Comparison of ENCODE assay signal across 20 cellular contexts in genomic region chr6:33912177-33912576, GRCh38.
DNase-seq lines count a peak whose midpoint lies in the region; TF ChIP-seq lines count a peak whose summit lies in the region.
"Had no signal": no experiment of that assay in that cellular context is flagged by ENCODE, and none has a peak within 500 bp of the region (broad histone marks: within the 10 kb centered on the region; RNA-seq: fewer than 3 reads in every experiment).

No MANE protein-coding gene starts in this region.

- no peaks in the 10 kb centered on the region for H3K9me3 Mint-ChIP-seq in activated CD4-positive, alpha-beta T cell treated with anti-CD3 and anti-CD28 coated beads, Interleukin-2, amount 10 ng/mL, durations not matched to agents 7 days and 5 days
- H3K9me3 Mint-ChIP-seq in immature natural killer cell (no peaks in the 10 kb centered on the region), neural progenitor cell (no peaks in the 10 kb centered on the region)
- H3K9me3 Mint-ChIP-seq: CD4-positive, alpha-beta T cell had no signal

- H3K27ac Mint-ChIP-seq in activated CD4-positive, alpha-beta T cell treated with anti-CD3 and anti-CD28 coated beads, Interleukin-2, amount 10 ng/mL, durations not matched to agents 7 days and 5 days = peak overlapping the region; percentile 11
- peak overlapping the region in 4 of 6 donors; percentile 2 to 76 (median 54) for H3K27ac Mint-ChIP-seq in immature natural killer cell
- H3K27ac Mint-ChIP-seq in neural progenitor cell = peak overlapping the region; percentile 65

- DNase-seq in activated CD4-positive, alpha-beta T cell treated with anti-CD3 and anti-CD28 coated beads, Interleukin-2, amount 10 ng/mL, durations not matched to agents 7 days and 5 days = no peak
- DNase-seq in activated CD4-positive, alpha-beta T cell treated with anti-CD3 and anti-CD28 coated beads for 4 hours = no peak
- DNase-seq in immature natural killer cell (no peak), neural progenitor cell (ENCODE audit: low spot score) (no peak), posterior vena cava (ENCODE audit: low spot score) (no peak), NCI-H1694 treated with DMSO at 0.1 percent for 48 hours (lab: John Stamatoyannopoulos, UW) (no peak), SK-N-DZ (ENCODE audit: low spot score) (no peak)
- DNase-seq: AML-193; CD4-positive, alpha-beta T cell; GF-D8; NCI-H1417 treated with DMSO at 0.1 percent for 48 hours; NCI-H1930; NCI-H226; NCI-H524 treated with DMSO at 0.1 percent for 48 hours; PC-3; SIG-M5 had no signal

- POLR2A ChIA-PET in activated CD4-positive, alpha-beta T cell treated with anti-CD3 and anti-CD28 coated beads, Interleukin-2, amount 10 ng/mL, durations not matched to agents 7 days and 5 days (lab: Charles Lee) = no interaction called here
- POLR2A ChIA-PET in HEK293 (lab: Yijun Ruan, JAX) = no interaction called here

- no peaks in the 10 kb centered on the region for H3K27me3 Mint-ChIP-seq in activated CD4-positive, alpha-beta T cell treated with anti-CD3 and anti-CD28 coated beads, Interleukin-2, amount 10 ng/mL, durations not matched to agents 7 days and 5 days
- H3K27me3 Mint-ChIP-seq in immature natural killer cell (ENCODE audit: low read depth in 3 of 3) = peaks cover 9 to 30% (median 10%) of the 10 kb centered on the region in 3 donors
- peaks cover 6% of the 10 kb centered on the region for H3K27me3 Mint-ChIP-seq in neural progenitor cell (ENCODE audit: insufficient read depth, low read depth)
- H3K27me3 Mint-ChIP-seq: CD4-positive, alpha-beta T cell had no signal

- H3K9me3 ChIP-seq in HEK293 (ENCODE audit: control insufficient read depth, insufficient read depth, low read depth, low read length) (no peaks in the 10 kb centered on the region), neural progenitor cell (ENCODE audit: low read depth) (no peaks in the 10 kb centered on the region)

- no peaks in the 10 kb centered on the region for H3K79me2 ChIP-seq in neural progenitor cell (ENCODE audit: low read depth)

- H3K4me3 Mint-ChIP-seq in activated CD4-positive, alpha-beta T cell treated with anti-CD3 and anti-CD28 coated beads, Interleukin-2, amount 10 ng/mL, durations not matched to agents 7 days and 5 days = no peak overlapping the region
- peak overlapping the region in 1 of 5 donors; percentile 41 for H3K4me3 Mint-ChIP-seq in immature natural killer cell
- no peak overlapping the region for H3K4me3 Mint-ChIP-seq in neural progenitor cell
- H3K4me3 Mint-ChIP-seq: CD4-positive, alpha-beta T cell had no signal

- H3K4me1 ChIP-seq in HEK293 (ENCODE audit: control insufficient read depth, insufficient read depth, low read length) (no peaks in the 10 kb centered on the region), neural progenitor cell (no peaks in the 10 kb centered on the region)

- H2AFZ ChIP-seq in neural progenitor cell (replicated peaks) = no peak overlapping the region

- H3K4me2 ChIP-seq in neural progenitor cell = no peak overlapping the region

- H3K4me1 Mint-ChIP-seq in activated CD4-positive, alpha-beta T cell treated with anti-CD3 and anti-CD28 coated beads, Interleukin-2, amount 10 ng/mL, durations not matched to agents 7 days and 5 days = peaks cover 44% of the 10 kb centered on the region
- H3K4me1 Mint-ChIP-seq in immature natural killer cell (peaks cover 70 to 73% of the 10 kb centered on the region in 2 donors), neural progenitor cell (peaks cover 44% of the 10 kb centered on the region)

- no peaks in the 10 kb centered on the region for H4K20me1 ChIP-seq in neural progenitor cell (ENCODE audit: low read depth)

- no peak for TF ChIP-seq CTCF in HEK293 (tag by site-specific recombination; IDR thresholded peaks at IDR 0.05)
- no peak for TF ChIP-seq CTCF in neural progenitor cell (IDR thresholded peaks at IDR 0.05)

- H3K36me3 ChIP-seq in HEK293 (ENCODE audit: control insufficient read depth in 2 of 2, insufficient read depth in 1 of 2, low read length in 2 of 2) (no peaks in the 10 kb centered on the region), neural progenitor cell (no peaks in the 10 kb centered on the region)

- H3K4me3 ChIP-seq in HEK293 (ENCODE audit: low read depth, low read length) (no peak overlapping the region), neural progenitor cell (no peak overlapping the region)

- H3K27me3 ChIP-seq in neural progenitor cell = no peaks in the 10 kb centered on the region

- no peak overlapping the region for H3K9ac ChIP-seq in neural progenitor cell

- H3K27ac ChIP-seq in HEK293 (ENCODE audit: extremely low read depth, low read depth, low read length) (no peak overlapping the region), neural progenitor cell (no peak overlapping the region)
- H3K27ac ChIP-seq: 22Rv1, HL-60, RWPE1 had no signal

- H3K36me3 Mint-ChIP-seq in activated CD4-positive, alpha-beta T cell treated with anti-CD3 and anti-CD28 coated beads, Interleukin-2, amount 10 ng/mL, durations not matched to agents 7 days and 5 days (ENCODE audit: low read depth) = peaks cover 2% of the 10 kb centered on the region
- H3K36me3 Mint-ChIP-seq in immature natural killer cell = no peaks in the 10 kb centered on the region
- H3K36me3 Mint-ChIP-seq in neural progenitor cell = no peaks in the 10 kb centered on the region

- intact Hi-C loops in posterior vena cava (cut with DNase I) = no loop called here

- CTCF ChIA-PET in activated CD4-positive, alpha-beta T cell treated with anti-CD3 and anti-CD28 coated beads, Interleukin-2, amount 10 ng/mL, durations not matched to agents 7 days and 5 days (lab: Charles Lee) = interaction anchor here (0.9 to 1.5 kb wide), 3 partner anchors 10 to 100 kb away, joined by 3 read pairs; no protein-coding TSS in a partner anchor
- CTCF ChIA-PET in HEK293 (lab: Yijun Ruan, JAX) = interaction anchor here (1.3 kb wide), 1 partner anchor 143 kb away, joined by 3 read pairs; no protein-coding TSS in a partner anchor

- H3F3A ChIP-seq in neural progenitor cell (ENCODE audit: low read depth) = no peaks in the 10 kb centered on the region

TF ChIP-seq in HEK293, 187 proteins besides CTCF, POLR2A, EP300 and RAD21:
- no peak for TF ChIP-seq ZNF10 (tag by site-specific recombination; IDR thresholded peaks at IDR 0.05)
- peak; percentile 35 for TF ChIP-seq ZIC2 (tag by site-specific recombination; IDR thresholded peaks at IDR 0.05)

Comparison
In these comparisons a context has a peak if more than half of its experiments do, and no peak if none do; other contexts are left out.
1. H3K27ac Mint-ChIP-seq: peak in every context shown above with its lines; median percentile 65 in neural progenitor cell; 54 in immature natural killer cell; 11 in activated CD4-positive, alpha-beta T cell treated with anti-CD3 and anti-CD28 coated beads, Interleukin-2, amount 10 ng/mL, durations not matched to agents 7 days and 5 days.